ENCODE assay signal across 1 cellular context in the genomic region with DNA sequence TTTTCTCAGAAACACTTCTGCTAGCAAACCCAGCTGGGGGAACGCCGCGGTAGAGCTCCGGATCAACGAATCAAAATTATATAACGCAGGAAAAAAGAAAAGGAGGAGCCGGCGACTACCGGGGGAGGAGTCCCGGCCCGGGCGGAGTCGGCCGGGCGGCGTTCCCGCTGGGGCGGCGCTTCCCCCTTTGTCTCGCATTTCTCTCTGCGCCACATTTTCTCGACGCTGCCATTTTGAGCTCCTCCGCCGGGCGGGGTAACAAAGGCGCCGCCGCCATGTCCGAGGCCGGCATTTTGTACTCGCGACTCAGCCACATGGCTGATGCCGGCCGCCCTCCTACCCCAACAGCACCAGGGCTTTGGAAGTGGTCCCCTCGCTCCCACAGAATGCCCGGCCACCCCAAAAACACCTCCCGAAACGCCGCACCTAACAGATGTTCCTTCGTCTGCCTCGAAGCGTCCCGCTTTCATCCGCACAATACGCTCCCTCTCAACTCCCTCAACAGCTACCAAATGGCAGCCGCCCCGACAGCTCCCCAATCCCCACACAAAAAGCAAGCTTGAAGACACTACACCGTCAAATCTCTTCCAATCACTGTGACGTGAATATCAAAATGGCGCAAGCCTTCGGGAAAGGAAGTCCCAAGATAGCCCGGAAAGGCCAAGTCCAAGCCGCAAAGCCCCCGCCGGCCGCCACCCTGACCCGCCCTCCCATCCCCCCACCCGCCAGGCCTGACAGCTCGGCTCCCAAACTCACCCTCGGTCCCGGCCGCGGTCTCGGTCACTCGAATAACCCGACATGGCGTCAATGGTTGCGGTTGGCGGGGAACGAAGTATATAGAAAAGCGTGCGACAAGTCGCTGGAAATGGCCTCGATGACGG.
A peak's percentile ranks its signal among the peaks of the same experiment; 100 is the strongest.
TF ChIP-seq lines count a peak whose summit lies in the region.

No MANE protein-coding gene starts in this region.

TF ChIP-seq in GM12878, 131 proteins besides CTCF, POLR2A, EP300 and RAD21 (continued from another document and continues in another):
- TF ChIP-seq ZBTB40 (IDR thresholded peaks at IDR 0.05; ENCODE audit: borderline replicate concordance) = no peak
- TF ChIP-seq MAX (IDR thresholded peaks at IDR 0.05; ENCODE audit: low read depth, low read length) = peak; percentile 57; the same call in 1 of the 2 replicates
- TF ChIP-seq SIX5 (IDR thresholded peaks at IDR 0.05; ENCODE audit: low read depth, low read length, severe bottlenecking) = no peak
- TF ChIP-seq NFYA (IDR thresholded peaks at IDR 0.05; ENCODE audit: borderline replicate concordance, low read depth, low read length) = no peak
- no peak for TF ChIP-seq NFIC (IDR thresholded peaks at IDR 0.05; ENCODE audit: low read depth, low read length)
- TF ChIP-seq, protein P1, sequence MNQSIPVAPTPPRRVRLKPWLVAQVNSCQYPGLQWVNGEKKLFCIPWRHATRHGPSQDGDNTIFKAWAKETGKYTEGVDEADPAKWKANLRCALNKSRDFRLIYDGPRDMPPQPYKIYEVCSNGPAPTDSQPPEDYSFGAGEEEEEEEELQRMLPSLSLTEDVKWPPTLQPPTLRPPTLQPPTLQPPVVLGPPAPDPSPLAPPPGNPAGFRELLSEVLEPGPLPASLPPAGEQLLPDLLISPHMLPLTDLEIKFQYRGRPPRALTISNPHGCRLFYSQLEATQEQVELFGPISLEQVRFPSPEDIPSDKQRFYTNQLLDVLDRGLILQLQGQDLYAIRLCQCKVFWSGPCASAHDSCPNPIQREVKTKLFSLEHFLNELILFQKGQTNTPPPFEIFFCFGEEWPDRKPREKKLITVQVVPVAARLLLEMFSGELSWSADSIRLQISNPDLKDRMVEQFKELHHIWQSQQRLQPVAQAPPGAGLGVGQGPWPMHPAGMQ (IDR thresholded peaks at IDR 0.05; ENCODE audit: borderline replicate concordance) = no peak
- 0 out of 2 replicates have a peak, but pooled peaks have one; percentile 44 for TF ChIP-seq ELK1 (IDR thresholded peaks at IDR 0.05; ENCODE audit: low read depth, low read length)
- no peak for TF ChIP-seq IRF4 (IDR thresholded peaks at IDR 0.05; ENCODE audit: low read depth, low read length)
- peak; percentile 35; the same call in 1 of the 2 replicates for TF ChIP-seq BCL11A (IDR thresholded peaks at IDR 0.05; ENCODE audit: low read depth, low read length)
- no peak for TF ChIP-seq EED (IDR thresholded peaks at IDR 0.05; ENCODE audit: low read depth)
- peak; percentile 43; the same call in 1 of the 2 replicates for TF ChIP-seq SPI1 (IDR thresholded peaks at IDR 0.05; ENCODE audit: borderline replicate concordance, insufficient read depth, low read depth, low read length)
- no peak for TF ChIP-seq FOS (IDR thresholded peaks at IDR 0.05; ENCODE audit: borderline replicate concordance, extremely low read depth, insufficient read length)
- no peak for TF ChIP-seq HSF1 (IDR thresholded peaks at IDR 0.05; ENCODE audit: low read depth, low read length)
- TF ChIP-seq IKZF2 (IDR thresholded peaks at IDR 0.05) = no peak
- no peak for TF ChIP-seq GABPA (IDR thresholded peaks at IDR 0.05; ENCODE audit: low read depth)
- peak; percentile 49; the same call in 1 of the 2 replicates for TF ChIP-seq SIN3A (IDR thresholded peaks at IDR 0.05; ENCODE audit: low read depth, low read length)
- peak; percentile 83; the same call in 1 of the 2 replicates for TF ChIP-seq BACH1 (IDR thresholded peaks at IDR 0.05; ENCODE audit: borderline replicate concordance)
- no peak for TF ChIP-seq KAT2A (conservative IDR thresholded peaks at IDR 0.05; ENCODE audit: control insufficient read depth, low read depth, low read length)
- TF ChIP-seq ZNF687 (IDR thresholded peaks at IDR 0.05) = no peak
- no peak; the same call in 1 of the 2 replicates for TF ChIP-seq SREBF1 (IDR thresholded peaks at IDR 0.05; ENCODE audit: low read length)
- TF ChIP-seq, protein P2, sequence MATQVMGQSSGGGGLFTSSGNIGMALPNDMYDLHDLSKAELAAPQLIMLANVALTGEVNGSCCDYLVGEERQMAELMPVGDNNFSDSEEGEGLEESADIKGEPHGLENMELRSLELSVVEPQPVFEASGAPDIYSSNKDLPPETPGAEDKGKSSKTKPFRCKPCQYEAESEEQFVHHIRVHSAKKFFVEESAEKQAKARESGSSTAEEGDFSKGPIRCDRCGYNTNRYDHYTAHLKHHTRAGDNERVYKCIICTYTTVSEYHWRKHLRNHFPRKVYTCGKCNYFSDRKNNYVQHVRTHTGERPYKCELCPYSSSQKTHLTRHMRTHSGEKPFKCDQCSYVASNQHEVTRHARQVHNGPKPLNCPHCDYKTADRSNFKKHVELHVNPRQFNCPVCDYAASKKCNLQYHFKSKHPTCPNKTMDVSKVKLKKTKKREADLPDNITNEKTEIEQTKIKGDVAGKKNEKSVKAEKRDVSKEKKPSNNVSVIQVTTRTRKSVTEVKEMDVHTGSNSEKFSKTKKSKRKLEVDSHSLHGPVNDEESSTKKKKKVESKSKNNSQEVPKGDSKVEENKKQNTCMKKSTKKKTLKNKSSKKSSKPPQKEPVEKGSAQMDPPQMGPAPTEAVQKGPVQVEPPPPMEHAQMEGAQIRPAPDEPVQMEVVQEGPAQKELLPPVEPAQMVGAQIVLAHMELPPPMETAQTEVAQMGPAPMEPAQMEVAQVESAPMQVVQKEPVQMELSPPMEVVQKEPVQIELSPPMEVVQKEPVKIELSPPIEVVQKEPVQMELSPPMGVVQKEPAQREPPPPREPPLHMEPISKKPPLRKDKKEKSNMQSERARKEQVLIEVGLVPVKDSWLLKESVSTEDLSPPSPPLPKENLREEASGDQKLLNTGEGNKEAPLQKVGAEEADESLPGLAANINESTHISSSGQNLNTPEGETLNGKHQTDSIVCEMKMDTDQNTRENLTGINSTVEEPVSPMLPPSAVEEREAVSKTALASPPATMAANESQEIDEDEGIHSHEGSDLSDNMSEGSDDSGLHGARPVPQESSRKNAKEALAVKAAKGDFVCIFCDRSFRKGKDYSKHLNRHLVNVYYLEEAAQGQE (IDR thresholded peaks at IDR 0.05; ENCODE audit: low read depth, low read length) = no peak
- TF ChIP-seq, protein P3, sequence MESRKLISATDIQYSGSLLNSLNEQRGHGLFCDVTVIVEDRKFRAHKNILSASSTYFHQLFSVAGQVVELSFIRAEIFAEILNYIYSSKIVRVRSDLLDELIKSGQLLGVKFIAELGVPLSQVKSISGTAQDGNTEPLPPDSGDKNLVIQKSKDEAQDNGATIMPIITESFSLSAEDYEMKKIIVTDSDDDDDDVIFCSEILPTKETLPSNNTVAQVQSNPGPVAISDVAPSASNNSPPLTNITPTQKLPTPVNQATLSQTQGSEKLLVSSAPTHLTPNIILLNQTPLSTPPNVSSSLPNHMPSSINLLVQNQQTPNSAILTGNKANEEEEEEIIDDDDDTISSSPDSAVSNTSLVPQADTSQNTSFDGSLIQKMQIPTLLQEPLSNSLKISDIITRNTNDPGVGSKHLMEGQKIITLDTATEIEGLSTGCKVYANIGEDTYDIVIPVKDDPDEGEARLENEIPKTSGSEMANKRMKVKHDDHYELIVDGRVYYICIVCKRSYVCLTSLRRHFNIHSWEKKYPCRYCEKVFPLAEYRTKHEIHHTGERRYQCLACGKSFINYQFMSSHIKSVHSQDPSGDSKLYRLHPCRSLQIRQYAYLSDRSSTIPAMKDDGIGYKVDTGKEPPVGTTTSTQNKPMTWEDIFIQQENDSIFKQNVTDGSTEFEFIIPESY (IDR thresholded peaks at IDR 0.05) = peak; percentile 25; the same call in 1 of the 2 replicates
- peak; percentile 54; the same call in 1 of the 2 replicates for TF ChIP-seq TCF3 (IDR thresholded peaks at IDR 0.05; ENCODE audit: borderline replicate concordance, insufficient read depth, low read depth, low read length)
- TF ChIP-seq USF2 (IDR thresholded peaks at IDR 0.05; ENCODE audit: borderline replicate concordance, low read depth, low read length) = no peak
- no peak for TF ChIP-seq SP1 (IDR thresholded peaks at IDR 0.05; ENCODE audit: low read depth, low read length)
- TF ChIP-seq EGR1 (IDR thresholded peaks at IDR 0.05; ENCODE audit: borderline replicate concordance in 1 of 2, low read depth in 2 of 2, low read length in 2 of 2) = 0 out of 3 replicates have a peak, but pooled peaks of 1 of the 2 experiments have one; percentile 11
- no peak for TF ChIP-seq USF1 (IDR thresholded peaks at IDR 0.05; ENCODE audit: borderline replicate concordance, extremely low read length, insufficient read depth, low read depth, low read length)
- no peak for TF ChIP-seq PAX5 (IDR thresholded peaks at IDR 0.05; ENCODE audit: borderline replicate concordance, low read depth, low read length)
